In genomic region chr4:7890635-7891393, GRCh38 we compare ENCODE assay signal across 1 cellular context.
TF ChIP-seq lines count a peak whose summit lies in the region.

No MANE protein-coding gene starts in this region.

TF ChIP-seq in GM23338, 12 proteins besides CTCF, POLR2A, EP300 and RAD21 (continued from another document):
- TF ChIP-seq ZNF462 (CRISPR knock-in tag; IDR thresholded peaks at IDR 0.05): no peak
- no peak for TF ChIP-seq JUNB (IDR thresholded peaks at IDR 0.05; ENCODE audit: unreplicated experiment)
- no peak for TF ChIP-seq REST (IDR thresholded peaks at IDR 0.05; ENCODE audit: unreplicated experiment)
- no peak for TF ChIP-seq CREB1 (CRISPR knock-in tag; IDR thresholded peaks at IDR 0.05; ENCODE audit: low read depth)
- no peak for TF ChIP-seq EZH2 (IDR thresholded peaks at IDR 0.05; ENCODE audit: low read depth, unreplicated experiment)
- no peak for TF ChIP-seq ZNF331 (CRISPR knock-in tag; IDR thresholded peaks at IDR 0.05; ENCODE audit: low read depth)
